In the genomic region with DNA sequence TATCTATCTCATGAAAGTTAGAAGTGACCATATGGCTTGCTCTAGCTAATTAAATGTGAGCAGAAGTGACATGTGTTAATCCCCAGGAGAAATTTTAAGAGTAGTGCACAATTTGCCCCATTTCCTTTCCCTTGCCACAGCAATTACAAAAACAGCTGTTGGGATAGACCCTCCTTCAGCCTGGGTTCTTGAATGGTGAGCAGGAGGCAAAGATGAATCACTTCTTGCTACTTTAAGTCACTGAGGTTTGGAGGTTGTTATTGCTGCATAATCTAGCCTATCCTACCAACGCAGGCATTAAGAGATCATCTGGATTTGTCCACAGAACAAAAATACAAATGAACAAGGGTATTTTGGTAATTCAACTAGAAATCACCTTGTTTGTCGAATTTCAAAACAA, we compare ENCODE assay signal across 26 cellular contexts. TPM values are rescaled to one million over a fixed set of nuclear protein-coding genes. Genes with fewer than 3 reads are reported as not detected.
DNase-seq lines count a peak whose midpoint lies in the region; ATAC-seq, FAIRE-seq and TF ChIP-seq lines count a peak whose summit lies in the region.
"Had no signal": no experiment of that assay in that cellular context is flagged by ENCODE, and none has a peak within 500 bp of the region (broad histone marks: within the 10 kb centered on the region; RNA-seq: fewer than 3 reads in every experiment).

No MANE protein-coding gene starts in this region.

- H3K4me1 ChIP-seq in osteoblast (ENCODE audit: insufficient read depth, low read length) = no peaks in the 10 kb centered on the region
- H3K4me1 ChIP-seq: HAP-1 had no signal

- CTCF ChIA-PET in WTC11 (lab: Charles Lee) = no interaction called here

- H3K36me3 ChIP-seq in bronchial epithelial cell (ENCODE audit: control insufficient read depth, insufficient read depth, low read length) = no peaks in the 10 kb centered on the region
- H3K36me3 ChIP-seq in osteoblast (ENCODE audit: insufficient read depth, low read length) = no peaks in the 10 kb centered on the region
- H3K36me3 ChIP-seq: HAP-1 had no signal

- H3K79me2 ChIP-seq in osteoblast (ENCODE audit: insufficient read depth, low read length) = no peaks in the 10 kb centered on the region

- H3K9me3 Mint-ChIP-seq in WTC11 = peaks cover 8% of the 10 kb centered on the region

- peaks cover 5% of the 10 kb centered on the region for H3K27me3 ChIP-seq in bronchial epithelial cell (ENCODE audit: control insufficient read depth, insufficient read depth, low read length)
- peaks cover 37% of the 10 kb centered on the region for H3K27me3 ChIP-seq in osteoblast (ENCODE audit: insufficient read depth, low read length)

- no peak overlapping the region for H2AFZ ChIP-seq in osteoblast (ENCODE audit: low read length)
- H2AFZ ChIP-seq: GM23248 had no signal

- POLR2A ChIA-PET in WTC11 (lab: Charles Lee) = no interaction called here

- FAIRE-seq in bronchial epithelial cell (lab: Jason Lieb, UNC) (no peak), H54 (lab: Jason Lieb, UNC) (no peak)
- FAIRE-seq: GM12878, HepG2, K562 had no signal

- no peak for ATAC-seq in WTC11
- ATAC-seq: GM12878, HepG2, K562, T-cell had no signal

- H3K27me3 Mint-ChIP-seq in WTC11 (ENCODE audit: low read depth) = peaks cover 61% of the 10 kb centered on the region

- no peak overlapping the region for H3K4me3 Mint-ChIP-seq in WTC11
- H3K4me3 Mint-ChIP-seq: B cell, T-cell had no signal

- H3K9me3 ChIP-seq in osteoblast (ENCODE audit: low read depth, low read length) = no peaks in the 10 kb centered on the region
- H3K9me3 ChIP-seq: HAP-1, SK-N-SH had no signal

- H3K4me2 ChIP-seq in osteoblast (ENCODE audit: insufficient read depth, low read length) = no peak overlapping the region
- H3K4me2 ChIP-seq: A549, SK-N-SH had no signal

- DNase-seq in MV-4-11 (lab: John Stamatoyannopoulos, UW) (peak; percentile 4), NCI-H524 treated with DMSO at 0.1 percent for 48 hours (lab: John Stamatoyannopoulos, UW) (peak; percentile 99), bronchial epithelial cell (ENCODE audit: low read depth) (peak; percentile 16), COR-L47 (lab: John Stamatoyannopoulos, UW) (no peak), WTC11 (ENCODE audit: low spot score) (no peak), H54 (ENCODE audit: insufficient read length, low spot score) (no peak), osteoblast (ENCODE audit: insufficient read length, low spot score, missing footprints) (no peak)
- DNase-seq: DND-41, GM23248, MM.1S, NCI-H1092 treated with DMSO at 0.1 percent for 48 hours, NCI-H1436 treated with DMSO at 0.1 percent for 48 hours, NCI-H2029 treated with DMSO at 0.1 percent for 48 hours, NCI-H526 treated with DMSO at 0.1 percent for 48 hours, SIG-M5, SK-N-SH, T-cell had no signal

- no peaks in the 10 kb centered on the region for H3K4me1 Mint-ChIP-seq in WTC11
- H3K4me1 Mint-ChIP-seq: B cell, CD14-positive monocyte, T-cell had no signal

- no peaks in the 10 kb centered on the region for H4K20me1 ChIP-seq in osteoblast (ENCODE audit: insufficient read depth, low read length)

- H3K36me3 Mint-ChIP-seq in WTC11 = no peaks in the 10 kb centered on the region
- H3K36me3 Mint-ChIP-seq: CD14-positive monocyte, T-cell had no signal

- no peak overlapping the region for H3K27ac Mint-ChIP-seq in WTC11
- H3K27ac Mint-ChIP-seq: B cell, CD14-positive monocyte, T-cell had no signal

- TF ChIP-seq CTCF in bronchial epithelial cell (IDR thresholded peaks at IDR 0.05; ENCODE audit: insufficient read depth, low read length, severe bottlenecking) (no peak), WTC11 (IDR thresholded peaks at IDR 0.05) (no peak), osteoblast (IDR thresholded peaks at IDR 0.05; ENCODE audit: extremely low read depth, low read depth, low read length) (no peak)

- no peak for TF ChIP-seq POLR2A in H54 (IDR thresholded peaks at IDR 0.05; ENCODE audit: low read depth, low read length)

- H3K4me3 ChIP-seq in bronchial epithelial cell (ENCODE audit: low read depth, low read length) (no peak overlapping the region), osteoblast (ENCODE audit: insufficient read depth, low read length) (no peak overlapping the region)
- H3K4me3 ChIP-seq: A549, GM12878, GM23248, HAP-1, K562 had no signal

- H3K27ac ChIP-seq in osteoblast (ENCODE audit: low read depth, low read length) = no peak overlapping the region
- H3K27ac ChIP-seq: A549, GM23248, HL-60, RWPE1 had no signal

TF ChIP-seq in WTC11, 78 proteins besides CTCF, POLR2A, EP300 and RAD21:
- no peak for TF ChIP-seq ZNF232 (CRISPR knock-in tag; IDR thresholded peaks at IDR 0.05)
- no peak for TF ChIP-seq NFYB (CRISPR knock-in tag; conservative IDR thresholded peaks at IDR 0.05; ENCODE audit: low read depth)
- no peak for TF ChIP-seq TEAD4 (CRISPR knock-in tag; IDR thresholded peaks at IDR 0.05)
- no peak for TF ChIP-seq GTF2I (CRISPR knock-in tag; conservative IDR thresholded peaks at IDR 0.05)

RNA-seq across cellular contexts. Expression of gene CAPN7, which starts 51.7 kb away (rescaled TPM):
- total RNA-seq in bronchial epithelial cell (34.2 and 35.8 TPM in 2 replicates), WTC11 (2021) (16.8 to 20.3 TPM (median 17.9 TPM) in 3 replicates), osteoblast (45.2 and 65.4 TPM in 2 replicates)

RNA-seq across cellular contexts. Expression of gene RBSN, which starts 55.4 kb away (rescaled TPM):
- total RNA-seq in bronchial epithelial cell = 31.5 and 32.9 TPM in 2 replicates
- 20.7 to 24.2 TPM (median 21.5 TPM) in 3 replicates for total RNA-seq in WTC11 (2021)
- 23.9 TPM in 2 replicates for total RNA-seq in osteoblast

Comparison
In these comparisons a context has a peak if more than half of its experiments do, and no peak if none do; other contexts are left out.
1. DNase-seq: peak in MV-4-11 (single experiment), NCI-H524 treated with DMSO at 0.1 percent for 48 hours (single experiment) and bronchial epithelial cell (single experiment); none in COR-L47 (single experiment), WTC11 (single experiment), H54 (single experiment) and osteoblast (single experiment).